ENCODE assay signal across 2 cellular contexts in the genomic region with DNA sequence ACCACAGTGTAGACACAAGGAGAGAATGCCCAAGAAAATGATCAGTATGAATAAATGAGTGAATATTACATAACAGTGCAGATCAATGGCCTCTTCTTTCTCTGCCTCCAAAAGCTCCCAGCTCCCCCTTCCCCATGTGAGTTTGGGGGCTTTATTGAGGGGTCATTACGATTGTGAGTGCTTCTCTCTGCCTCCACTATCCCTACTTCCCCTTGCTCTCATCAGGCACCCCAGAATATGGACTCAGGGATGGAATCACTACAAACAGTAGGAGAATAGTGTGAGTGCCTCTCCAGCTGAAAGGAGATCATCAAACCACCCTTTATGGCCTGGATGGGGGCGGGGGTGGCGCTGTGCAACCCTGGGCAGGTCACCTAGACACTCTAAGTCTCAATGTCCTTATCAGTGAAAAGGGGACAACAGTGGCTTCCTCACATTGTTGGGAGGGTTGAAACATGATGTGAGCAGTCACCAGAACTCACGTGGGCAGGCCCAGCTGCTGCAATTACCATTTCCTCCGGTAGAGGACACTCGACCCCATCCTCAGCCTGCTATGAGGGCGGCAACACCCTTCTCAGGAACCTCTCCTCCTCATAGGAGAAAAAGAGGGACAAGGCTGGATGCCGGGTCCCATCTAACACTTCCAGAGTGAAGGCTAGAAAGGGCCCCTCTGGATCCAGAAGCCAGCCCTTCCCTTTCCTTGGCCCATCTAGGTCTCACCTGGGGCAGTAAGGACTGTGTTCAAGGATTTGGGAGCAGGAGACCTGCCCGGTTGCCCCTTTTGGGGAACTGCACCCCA.
A peak's percentile ranks its signal among the peaks of the same experiment; 100 is the strongest.
TF ChIP-seq lines count a peak whose summit lies in the region.

No MANE protein-coding gene starts in this region.

TF ChIP-seq in IMR-90, 13 proteins besides CTCF, POLR2A, EP300 and RAD21:
- TF ChIP-seq, protein P1, sequence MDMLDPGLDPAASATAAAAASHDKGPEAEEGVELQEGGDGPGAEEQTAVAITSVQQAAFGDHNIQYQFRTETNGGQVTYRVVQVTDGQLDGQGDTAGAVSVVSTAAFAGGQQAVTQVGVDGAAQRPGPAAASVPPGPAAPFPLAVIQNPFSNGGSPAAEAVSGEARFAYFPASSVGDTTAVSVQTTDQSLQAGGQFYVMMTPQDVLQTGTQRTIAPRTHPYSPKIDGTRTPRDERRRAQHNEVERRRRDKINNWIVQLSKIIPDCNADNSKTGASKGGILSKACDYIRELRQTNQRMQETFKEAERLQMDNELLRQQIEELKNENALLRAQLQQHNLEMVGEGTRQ (IDR thresholded peaks at IDR 0.05; ENCODE audit: low read depth, low read length): peak; percentile 83
- TF ChIP-seq NFE2L2 (IDR thresholded peaks at IDR 0.05; ENCODE audit: low read depth, low read length): no peak
- TF ChIP-seq RCOR1 (IDR thresholded peaks at IDR 0.05; ENCODE audit: insufficient replicate concordance, low read length): no peak
- TF ChIP-seq CEBPB (IDR thresholded peaks at IDR 0.05; ENCODE audit: low read depth, low read length): no peak
- peak; percentile 65; the same call in 1 of the 2 replicates for TF ChIP-seq BHLHE40 (IDR thresholded peaks at IDR 0.05; ENCODE audit: low read depth, low read length)
- no peak for TF ChIP-seq FOS (IDR thresholded peaks at IDR 0.05; ENCODE audit: low read depth, low read length)
- TF ChIP-seq SMC3 (IDR thresholded peaks at IDR 0.05; ENCODE audit: low read depth, low read length): peak; percentile 91
- peak; percentile 23; the same call in 1 of the 2 replicates for TF ChIP-seq MAZ (IDR thresholded peaks at IDR 0.05; ENCODE audit: borderline replicate concordance, low read depth, low read length)
- TF ChIP-seq MXI1 (IDR thresholded peaks at IDR 0.05; ENCODE audit: borderline replicate concordance, low read depth, low read length): peak; percentile 80; the same call in 1 of the 2 replicates
- no peak for TF ChIP-seq MAFK (IDR thresholded peaks at IDR 0.05; ENCODE audit: low read depth, low read length)

TF ChIP-seq in endothelial cell of umbilical vein, 7 proteins besides CTCF, POLR2A, EP300 and RAD21:
- no peak for TF ChIP-seq EZH2 (IDR thresholded peaks at IDR 0.05; ENCODE audit: borderline replicate concordance, low read depth, low read length, severe bottlenecking)
- peak; percentile 78 for TF ChIP-seq MYC (IDR thresholded peaks at IDR 0.05; ENCODE audit: low read depth, low read length)
- TF ChIP-seq, protein P2, sequence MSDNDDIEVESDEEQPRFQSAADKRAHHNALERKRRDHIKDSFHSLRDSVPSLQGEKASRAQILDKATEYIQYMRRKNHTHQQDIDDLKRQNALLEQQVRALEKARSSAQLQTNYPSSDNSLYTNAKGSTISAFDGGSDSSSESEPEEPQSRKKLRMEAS (IDR thresholded peaks at IDR 0.05; ENCODE audit: insufficient read depth, insufficient read length): peak; percentile 69
TF ChIP-seq in endothelial cell of umbilical vein: peak in this region for 2.
